Comparison of ENCODE assay signal across 11 cellular contexts in the genomic region with DNA sequence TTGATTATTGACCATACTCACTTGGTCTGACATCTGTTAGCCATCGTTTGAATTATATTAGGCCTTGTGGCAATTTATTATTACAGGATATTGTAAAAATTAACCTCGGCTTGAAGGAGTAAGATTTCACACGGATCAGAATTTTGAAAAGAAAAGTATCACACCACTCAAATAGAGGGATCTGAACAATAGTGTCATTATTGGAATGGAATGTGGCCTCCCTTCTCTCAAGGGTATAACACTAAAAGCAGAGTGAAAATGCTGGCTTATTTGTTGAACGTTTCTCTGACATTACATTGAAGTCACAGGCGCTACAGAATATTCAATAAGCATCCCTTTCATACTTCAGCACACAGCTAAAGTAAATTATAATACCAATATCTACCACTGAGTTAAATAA.
"Had no signal": no experiment of that assay in that cellular context is flagged by ENCODE, and none has a peak within 500 bp of the region (broad histone marks: within the 10 kb centered on the region; RNA-seq: fewer than 3 reads in every experiment).

No MANE protein-coding gene starts in this region.

- ATAC-seq: GM23338, HCT116 had no signal

- H3K4me1 ChIP-seq: HAP-1 had no signal

- H2AFZ ChIP-seq: GM23248, GM23338 had no signal

- H3K36me3 ChIP-seq: HAP-1 had no signal

- FAIRE-seq: H1, H54 had no signal

- H3K4me2 ChIP-seq: GM23338 had no signal

- H3K9me3 ChIP-seq: HAP-1 had no signal

- H3K4me3 ChIP-seq: GM23248, GM23338, HAP-1 had no signal

- DNase-seq: GM23248, GOT3, H7, H9, HCEC 1CT, HFFc6 had no signal

- H3K9ac ChIP-seq: GM23248 had no signal

- H3K27ac ChIP-seq: GM23248 had no signal
